In the genomic region with DNA sequence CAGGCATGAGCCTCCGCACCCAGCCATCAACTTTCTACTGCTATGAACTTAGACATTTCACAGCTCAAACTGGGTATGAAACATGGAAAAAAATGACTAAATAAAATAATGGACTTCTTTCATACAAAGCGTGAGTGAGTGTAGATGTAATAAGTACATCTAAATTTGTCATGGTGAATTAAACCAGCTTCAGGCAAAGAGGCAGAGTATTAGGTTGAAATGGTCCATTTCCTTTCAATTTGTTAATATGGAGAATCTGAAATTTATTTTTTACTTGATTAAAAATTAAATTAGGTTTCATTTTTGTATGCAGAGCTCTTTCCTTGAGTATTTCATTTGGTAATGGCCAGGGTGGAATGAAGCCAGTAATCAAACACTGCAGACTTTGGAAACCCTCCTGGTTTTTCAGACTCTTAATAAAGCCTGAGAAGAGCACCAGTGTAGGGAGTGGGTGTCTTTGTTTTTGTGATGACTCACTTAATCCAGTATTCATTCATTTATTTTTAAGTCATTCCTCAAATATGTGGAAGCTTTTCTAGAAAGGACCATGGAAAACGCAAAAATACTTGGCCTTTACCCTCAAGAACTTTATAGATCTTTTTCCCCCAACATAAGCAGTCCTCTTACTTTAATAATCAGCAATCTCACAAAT, we compare ENCODE assay signal across 12 cellular contexts. TPM values are rescaled to one million over a fixed set of nuclear protein-coding genes. Genes with fewer than 3 reads are reported as not detected.
DNase-seq lines count a peak whose midpoint lies in the region; ATAC-seq and TF ChIP-seq lines count a peak whose summit lies in the region.
"Had no signal": no experiment of that assay in that cellular context is flagged by ENCODE, and none has a peak within 500 bp of the region (broad histone marks: within the 10 kb centered on the region; RNA-seq: fewer than 3 reads in every experiment).

No MANE protein-coding gene starts in this region.

- TF ChIP-seq EP300 in stomach (IDR thresholded peaks at IDR 0.05), result no peak

- H4K20me1 ChIP-seq in GM23248 (ENCODE audit: insufficient read depth), result no peaks in the 10 kb centered on the region
- no peaks in the 10 kb centered on the region for H4K20me1 ChIP-seq in MM.1S (ENCODE audit: insufficient read depth, low read length)

- H3K9me3 ChIP-seq in GM23248 (ENCODE audit: low read depth) (no peaks in the 10 kb centered on the region), stomach (peaks cover 0 to 5% (median 0%) of the 10 kb centered on the region in 4 donors), MM.1S (replicated peaks; ENCODE audit: insufficient read depth, low read length) (no peaks in the 10 kb centered on the region)

- H3K36me3 ChIP-seq in GM23248 (ENCODE audit: low read depth) (peaks cover 4% of the 10 kb centered on the region; the same call in 1 of the 2 replicates), stomach (peaks cover 0 to 15% (median 4%) of the 10 kb centered on the region in 4 donors), MM.1S (replicated peaks; ENCODE audit: insufficient read depth, low read length) (no peaks in the 10 kb centered on the region)

- intact Hi-C loops in left cardiac atrium (cut with DNase I), result loop anchor here in 1 of 2 donors (5.0 kb wide), 1 partner anchor 96 kb away; a partner anchor contains a TSS
- intact Hi-C loops in stomach (cut with DNase I; ENCODE audit: low total_unique reads), result no loop called here

- no peaks in the 10 kb centered on the region for H3K9me2 ChIP-seq in GM23248 (ENCODE audit: insufficient read depth)
- H3K9me2 ChIP-seq in MM.1S (replicated peaks; ENCODE audit: insufficient read depth, low read length), result no peaks in the 10 kb centered on the region

- WGBS in GM23248 (ENCODE audit: low coverage in 1 of 2, low lambda C conversion rate in 2 of 2, missing lambda C conversion rate in 2 of 2), 2 experiments, result 20 to 24% methylated on average over 3 of the region's 3 CpGs
- WGBS in stomach, 5 donors, result 66 to 82% (median 77%) methylated on average over 3 of the region's 3 CpGs

- H2AFZ ChIP-seq in GM23248, result no peak overlapping the region
- H2AFZ ChIP-seq in MM.1S (ENCODE audit: low read length), result no peak overlapping the region

- H3K4me3 Mint-ChIP-seq in activated T-cell treated with anti-CD3 and anti-CD28 coated beads, Interleukin-2, amount 50 U/mL, for 24 hours, result no peak overlapping the region
- H3K4me3 Mint-ChIP-seq: stimulated activated naive CD8-positive, alpha-beta T cell treated with anti-CD3 and anti-CD28 coated beads, Interleukin-15, Interleukin-2, amounts not matched to agents 100 ng/mL and 50 ng/mL, for 24 hours; T-helper 2 cell treated with Interferon-gamma antibody and Interleukin-4, amounts not matched to agents 5 μg/mL and 100 μg/mL, for 36 hours had no signal

- no peak for TF ChIP-seq POLR2A in stomach (IDR thresholded peaks at IDR 0.05)

- H3K27ac Mint-ChIP-seq in activated T-cell treated with anti-CD3 and anti-CD28 coated beads, Interleukin-2, amount 50 U/mL, for 24 hours, result no peak overlapping the region
- H3K27ac Mint-ChIP-seq: stimulated activated naive CD8-positive, alpha-beta T cell treated with anti-CD3 and anti-CD28 coated beads, Interleukin-15, Interleukin-2, amounts not matched to agents 100 ng/mL and 50 ng/mL, for 24 hours; T-helper 2 cell treated with Interferon-gamma antibody and Interleukin-4, amounts not matched to agents 5 μg/mL and 100 μg/mL, for 36 hours had no signal

- peak overlapping the region; percentile 36 for H3K9ac ChIP-seq in GM23248
- H3K9ac ChIP-seq in MM.1S (ENCODE audit: low read length), result no peak overlapping the region

- DNase-seq in GM23248, result peak; percentile 88
- peak; percentile 94 for DNase-seq in astrocyte of the spinal cord (ENCODE audit: low read depth, low spot score)
- no peak for DNase-seq in left cardiac atrium
- no peak for DNase-seq in stomach
- DNase-seq in NK-92 treated with Interleukin-12 subunit alpha and Interleukin-12 subunit beta, amount 100 ng/mL, for 24 hours (lab: John Stamatoyannopoulos, UW), result no peak
- DNase-seq in activated T-cell treated with anti-CD3 and anti-CD28 coated beads, Interleukin-2, amount 50 U/mL, for 24 hours, result no peak
- no peak for DNase-seq in activated effector memory CD4-positive, alpha-beta T cell treated with anti-CD3 and anti-CD28 coated beads, Interleukin-2, amount 50 U/mL, for 16 hours
- DNase-seq in MM.1S, result no peak
- DNase-seq: GDM1, small intestine had no signal

- TF ChIP-seq CTCF in astrocyte of the spinal cord (IDR thresholded peaks at IDR 0.05; ENCODE audit: low read depth, low read length) (no peak), stomach (IDR thresholded peaks at IDR 0.05) (no peak), MM.1S (IDR thresholded peaks at IDR 0.05; ENCODE audit: low read length) (no peak)

- H3K27me3 ChIP-seq in GM23248 (replicated peaks; ENCODE audit: insufficient read depth) (no peaks in the 10 kb centered on the region), stomach (no peaks in the 10 kb centered on the region), MM.1S (replicated peaks; ENCODE audit: insufficient read depth, low read length) (no peaks in the 10 kb centered on the region)

- H3K4me3 ChIP-seq in GM23248, result peak overlapping the region; percentile 39
- H3K4me3 ChIP-seq in astrocyte of the spinal cord (ENCODE audit: low read depth, low read length), result no peak overlapping the region
- no peak overlapping the region for H3K4me3 ChIP-seq in stomach
- H3K4me3 ChIP-seq in MM.1S (ENCODE audit: low read length), result no peak overlapping the region

- H3K4me2 ChIP-seq in GM23248 (ENCODE audit: unreplicated experiment) (peak overlapping the region; percentile 74), MM.1S (ENCODE audit: low read depth, low read length) (no peak overlapping the region)

- H3K4me1 ChIP-seq in GM23248 (ENCODE audit: insufficient read depth), result peaks cover 38% of the 10 kb centered on the region
- H3K4me1 ChIP-seq in stomach, result peaks cover 0 to 33% (median 22%) of the 10 kb centered on the region in 4 donors
- H3K4me1 ChIP-seq in MM.1S (ENCODE audit: low read length), result no peaks in the 10 kb centered on the region

- no peaks in the 10 kb centered on the region for H3K4me1 Mint-ChIP-seq in activated T-cell treated with anti-CD3 and anti-CD28 coated beads, Interleukin-2, amount 50 U/mL, for 24 hours (ENCODE audit: low read depth)

- peak; percentile 73 to 87 for ATAC-seq in left cardiac atrium

- H3K27me3 Mint-ChIP-seq in activated T-cell treated with anti-CD3 and anti-CD28 coated beads, Interleukin-2, amount 50 U/mL, for 24 hours, result no peaks in the 10 kb centered on the region
- H3K27me3 Mint-ChIP-seq: stimulated activated naive CD8-positive, alpha-beta T cell treated with anti-CD3 and anti-CD28 coated beads, Interleukin-15, Interleukin-2, amounts not matched to agents 100 ng/mL and 50 ng/mL, for 24 hours had no signal

- H3K27ac ChIP-seq in GM23248 (peak overlapping the region; percentile 77), stomach (peak overlapping the region; percentile 27 to 71 (median 54)), MM.1S (ENCODE audit: low read length) (no peak overlapping the region)

- H3F3A ChIP-seq in GM23248 (ENCODE audit: insufficient read depth) (peaks cover 25% of the 10 kb centered on the region), MM.1S (ENCODE audit: insufficient read depth, low read length) (no peaks in the 10 kb centered on the region)

- no peaks in the 10 kb centered on the region for H3K9me3 Mint-ChIP-seq in activated T-cell treated with anti-CD3 and anti-CD28 coated beads, Interleukin-2, amount 50 U/mL, for 24 hours
- H3K9me3 Mint-ChIP-seq: stimulated activated naive CD8-positive, alpha-beta T cell treated with anti-CD3 and anti-CD28 coated beads, Interleukin-15, Interleukin-2, amounts not matched to agents 100 ng/mL and 50 ng/mL, for 24 hours; T-helper 2 cell treated with Interferon-gamma antibody and Interleukin-4, amounts not matched to agents 5 μg/mL and 100 μg/mL, for 36 hours had no signal

- H3K36me3 Mint-ChIP-seq in activated T-cell treated with anti-CD3 and anti-CD28 coated beads, Interleukin-2, amount 50 U/mL, for 24 hours (ENCODE audit: low read depth), result peaks cover 28% of the 10 kb centered on the region

- H3K79me2 ChIP-seq in GM23248 (ENCODE audit: insufficient read depth) (no peaks in the 10 kb centered on the region), MM.1S (ENCODE audit: low read length) (no peaks in the 10 kb centered on the region)

- in situ Hi-C loops in GM23248 (cut with MboI) (no loop called here), astrocyte of the spinal cord (cut with HindIII; ENCODE audit: low sequenced_read_pairs) (no loop called here)

RNA-seq across cellular contexts. Expression of a gene that starts 49.2 kb away (rescaled TPM):
- total RNA-seq in GM23248 (2014; rRNA removed; shearing (Covaris generic)), result 1.8 and 13.0 TPM in 2 replicates
- 12.1 and 13.5 TPM in 2 replicates for polyA plus RNA-seq in GM23248 (2016; fragmentation: Nextera tagmentation; extraction: Ambion mirVana)
- total RNA-seq in left cardiac atrium, result 1 to 10 TPM; 2.5 to 4.3 TPM
- 1 to 10 TPM in 1 of 5 donors, under 1 TPM in 3, not detected in 1; under 0.01 to 3.5 (median 0.58) TPM for total RNA-seq in stomach
- 1 to 10 TPM; 1.1 to 1.5 (median 1.1) TPM for polyA plus RNA-seq in stomach

Comparison
In these comparisons a context has a peak if more than half of its experiments do, and no peak if none do; other contexts are left out.
1. DNase-seq: peak in GM23248 (single experiment) and astrocyte of the spinal cord (single experiment); none in left cardiac atrium (single experiment), stomach (single experiment), NK-92 treated with Interleukin-12 subunit alpha and Interleukin-12 subunit beta, amount 100 ng/mL, for 24 hours (single experiment), activated T-cell treated with anti-CD3 and anti-CD28 coated beads, Interleukin-2, amount 50 U/mL, for 24 hours (single experiment), activated effector memory CD4-positive, alpha-beta T cell treated with anti-CD3 and anti-CD28 coated beads, Interleukin-2, amount 50 U/mL, for 16 hours (single experiment) and MM.1S (single experiment).